In the genomic region with DNA sequence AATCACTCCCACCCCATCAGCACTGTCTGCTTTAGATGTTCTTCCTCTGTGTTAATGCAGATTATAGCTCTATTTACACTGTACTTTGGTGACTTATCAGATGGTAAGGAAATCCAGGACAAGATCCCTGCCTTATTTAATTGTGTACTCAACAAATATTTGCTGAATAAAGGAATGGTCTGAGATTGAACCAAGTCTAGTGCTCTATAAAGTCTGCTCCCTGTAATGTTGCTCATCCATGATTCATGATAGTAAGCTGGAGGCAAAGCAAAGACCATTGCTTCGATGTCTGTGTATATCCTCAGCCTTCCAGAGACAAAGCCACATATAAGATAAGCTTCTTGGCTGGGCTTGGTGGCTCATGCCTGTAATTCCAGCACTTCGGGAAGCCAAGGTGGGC, we compare ENCODE assay signal across 21 cellular contexts.
"Had no signal": no experiment of that assay in that cellular context is flagged by ENCODE, and none has a peak within 500 bp of the region (broad histone marks: within the 10 kb centered on the region; RNA-seq: fewer than 3 reads in every experiment).

No MANE protein-coding gene starts in this region.

- DNase-seq: activated CD4-positive, alpha-beta memory T cell treated with anti-CD3 and anti-CD28 coated beads for 36 hours; activated CD4-positive, alpha-beta T cell treated with anti-CD3 and anti-CD28 coated beads for 48 hours; activated naive CD4-positive, alpha-beta T cell treated with anti-CD3 and anti-CD28 coated beads, Interleukin-2, amount 10 ng/mL, durations not matched to agents 7 days and 5 days; activated T-cell treated with anti-CD3 and anti-CD28 coated beads, Interleukin-2, amount 50 U/mL, for 48 hours; amygdala; effector CD4-positive, alpha-beta T cell; erythroblast; foreskin melanocyte; left ventricle myocardium superior; mammary epithelial cell; midbrain; ovary; stimulated activated CD4-positive, alpha-beta T cell treated with anti-CD3 and anti-CD28 coated beads, Interleukin-2, amount 100 ng/mL, for 48 hours; stimulated activated CD8-positive, alpha-beta memory T cell treated with anti-CD3 and anti-CD28 coated beads, Interleukin-4, amount 100 ng/mL, for 48 hours; stimulated activated naive B cell treated with anti-CD40 and anti-IgM and Interleukin-4, amounts not matched to agents 10 μg/mL and 1 μg/mL and 100 μg/mL, for 72 hours; T-helper 17 cell; testis; upper lobe of left lung had no signal

- ATAC-seq: left ventricle myocardium superior; natural killer cell treated with Interleukin-12 subunit alpha and Interleukin-12 subunit beta and Interleukin-15 and Interleukin-18, amount 100 ng/mL, for 72 hours; stimulated activated naive B cell treated with anti-CD40 and anti-IgM and Interleukin-4, amounts not matched to agents 10 μg/mL and 1 μg/mL and 100 μg/mL, for 72 hours; T-helper 17 cell had no signal

- H3K36me3 ChIP-seq: neutrophil, ovary, prostate gland, upper lobe of left lung had no signal

- H3K4me1 ChIP-seq: prostate gland, testis, upper lobe of left lung had no signal

- H3K9me3 ChIP-seq: neutrophil, prostate gland, testis had no signal

- H3K27me3 ChIP-seq: neutrophil, ovary, testis, upper lobe of left lung had no signal

- H3K4me3 ChIP-seq: ovary, prostate gland, testis, upper lobe of left lung had no signal

- H3K27ac ChIP-seq: neutrophil, ovary, prostate gland, testis, upper lobe of left lung had no signal
